In the genomic region with DNA sequence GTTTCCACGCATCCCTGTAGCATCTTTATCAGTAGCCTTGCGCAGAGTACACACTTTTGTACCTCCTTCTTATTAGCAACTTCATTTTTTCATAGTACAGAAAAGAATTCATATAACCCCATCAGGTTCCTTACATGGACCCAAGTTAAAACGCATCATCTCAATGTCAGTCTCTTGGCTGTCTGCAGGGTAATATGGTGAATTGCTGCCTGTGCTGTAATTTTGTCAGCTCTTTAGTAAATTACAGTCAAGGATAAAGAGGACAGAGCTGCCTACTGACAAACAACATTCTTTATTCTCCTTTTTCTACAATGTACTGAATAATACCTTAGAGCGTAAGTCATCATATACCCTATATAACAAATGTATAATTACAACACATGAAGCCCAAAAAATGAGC, we compare ENCODE assay signal across 23 cellular contexts.
"Had no signal": no experiment of that assay in that cellular context is flagged by ENCODE, and none has a peak within 500 bp of the region (broad histone marks: within the 10 kb centered on the region; RNA-seq: fewer than 3 reads in every experiment).

No MANE protein-coding gene starts in this region.

- H3K36me3 ChIP-seq: Peyer's patch, SJCRH30 had no signal

- DNase-seq: MV-4-11; NCI-H1048; NCI-H1105; NCI-H1436 treated with DMSO at 0.1 percent for 48 hours; NCI-H1694; NCI-H187 treated with DMSO at 0.1 percent for 48 hours; NCI-H2081; NCI-H2107; NCI-H524; NCI-H526 treated with DMSO at 0.1 percent for 48 hours; NCI-H82; NK-92 treated with Interleukin-12 subunit alpha and Interleukin-12 subunit beta, amount 100 ng/mL, for 24 hours; PC-9; Peyer's patch; SHP77 treated with DMSO at 0.1 percent for 48 hours; SJCRH30; SW 1271; T-cell had no signal

- H3K4me2 ChIP-seq: KMS-11, PC-9 had no signal

- H2AFZ ChIP-seq: PC-9 had no signal

- H3K27me3 ChIP-seq: Peyer's patch, SJCRH30 had no signal

- FAIRE-seq: HTR-8/SVneo had no signal

- H3K9me3 ChIP-seq: Peyer's patch, SJCRH30 had no signal

- H3K4me1 ChIP-seq: Peyer's patch, SJCRH30 had no signal

- H3K9ac ChIP-seq: KMS-11 had no signal

- ATAC-seq: K562, Right ventricle myocardium inferior, T-cell had no signal

- H3K4me3 ChIP-seq: K562, PC-9, Peyer's patch, SJCRH30 had no signal

- H3K27ac ChIP-seq: HL-60, KMS-11, PC-9, Peyer's patch, SJCRH30 had no signal
